8 cellular contexts compared by ENCODE assay signal in genomic region chrX:153922932-153923857, GRCh38. TPM values are rescaled to one million over a fixed set of nuclear protein-coding genes. Genes with fewer than 3 reads are reported as not detected.
DNase-seq lines count a peak whose midpoint lies in the region; ATAC-seq and TF ChIP-seq lines count a peak whose summit lies in the region.

No MANE protein-coding gene starts in this region.

- peak in 1 of 2 experiments; percentile 20 for TF ChIP-seq CTCF in brain (conservative IDR thresholded peaks at IDR 0.05)

- DNase-seq in NCI-H446 (lab: John Stamatoyannopoulos, UW) = peak; percentile 0 to 56
- no peak for DNase-seq in NCI-H446 treated with DMSO at 0.1 percent for 48 hours (lab: John Stamatoyannopoulos, UW)
- peak; percentile 55 for DNase-seq in NCI-H2227 (lab: John Stamatoyannopoulos, UW; ENCODE audit: unreplicated experiment)
- peak; percentile 79 for DNase-seq in left lobe of liver (ENCODE audit: low spot score)

- ATAC-seq in left lobe of liver = peak; percentile 83
- ATAC-seq in HG02678 (IDR thresholded peaks at IDR 0.05; ENCODE audit: unreplicated experiment) = no peak
- no peak for ATAC-seq in HG02870 (IDR thresholded peaks at IDR 0.05; ENCODE audit: unreplicated experiment)
- no peak for ATAC-seq in HG03460 (IDR thresholded peaks at IDR 0.05; ENCODE audit: unreplicated experiment)

- H3K27me3 Mint-ChIP-seq in brain = no peaks in the 10 kb centered on the region

- H3K9me3 Mint-ChIP-seq in brain = peaks cover 0 to 34% (median 0%) of the 10 kb centered on the region in 5 experiments

- peaks cover 53% of the 10 kb centered on the region for H3K4me1 Mint-ChIP-seq in brain

- H3K4me3 Mint-ChIP-seq in brain = no peak overlapping the region

- no peaks in the 10 kb centered on the region for H3K36me3 Mint-ChIP-seq in brain

- H3K27ac Mint-ChIP-seq in brain = peak overlapping the region in 3 of 5 experiments; percentile 29 to 70 (median 41)

RNA-seq across cellular contexts. Expression of gene ARHGAP4, which starts 2.9 kb away (rescaled TPM):
- 16.3 TPM for polyA plus RNA-seq in brain (ENCODE audit: insufficient read depth, low read depth, low replicate concordance)
- 8.1 TPM for total RNA-seq in left lobe of liver

RNA-seq across cellular contexts. Expression of gene NAA10, which starts 11.6 kb away (rescaled TPM):
- polyA plus RNA-seq in brain (ENCODE audit: insufficient read depth, low read depth, low replicate concordance) = 118 TPM
- total RNA-seq in left lobe of liver = 38.0 TPM

RNA-seq across cellular contexts. Expression of gene AVPR2, which starts 18.7 kb away (rescaled TPM):
- polyA plus RNA-seq in brain (ENCODE audit: insufficient read depth, low read depth, low replicate concordance) = not detected
- total RNA-seq in left lobe of liver = not detected

RNA-seq across cellular contexts. Expression of gene RENBP, which starts 21.2 kb away (rescaled TPM):
- polyA plus RNA-seq in brain (ENCODE audit: insufficient read depth, low read depth, low replicate concordance) = 16.6 TPM
- total RNA-seq in left lobe of liver = 5.5 TPM

RNA-seq across cellular contexts. Expression of gene L1CAM, which starts 37.2 kb away (rescaled TPM):
- polyA plus RNA-seq in brain (ENCODE audit: insufficient read depth, low read depth, low replicate concordance) = 91.5 TPM
- total RNA-seq in left lobe of liver = 0.88 TPM
